20 cellular contexts compared by ENCODE assay signal in genomic region chr1:178682886-178683285, GRCh38. TPM values are rescaled to one million over a fixed set of nuclear protein-coding genes. Genes with fewer than 3 reads are reported as not detected.
A peak's percentile ranks its signal among the peaks of the same experiment; 100 is the strongest.
DNase-seq lines count a peak whose midpoint lies in the region; ATAC-seq, FAIRE-seq and TF ChIP-seq lines count a peak whose summit lies in the region.
"Had no signal": no experiment of that assay in that cellular context is flagged by ENCODE, and none has a peak within 500 bp of the region (broad histone marks: within the 10 kb centered on the region; RNA-seq: fewer than 3 reads in every experiment).

No MANE protein-coding gene starts in this region.

- H3K27me3 ChIP-seq in adipocyte (replicated peaks; ENCODE audit: control insufficient read depth, insufficient read depth, low read length): no peaks in the 10 kb centered on the region
- H3K27me3 ChIP-seq: Peyer's patch had no signal

- CTCF ChIA-PET in A549 (lab: Yijun Ruan, JAX): interaction anchor here (1.2 kb wide), 1 partner anchor 140 kb away, joined by 3 read pairs; no protein-coding TSS in a partner anchor

- no peak overlapping the region for H3K4me3 ChIP-seq in A549
- H3K4me3 ChIP-seq in adipocyte (ENCODE audit: low read length): peak overlapping the region; percentile 6
- H3K4me3 ChIP-seq in fibroblast of the aortic adventitia (ENCODE audit: low read depth, low read length): no peak overlapping the region
- H3K4me3 ChIP-seq: K562, Peyer's patch had no signal

- no peak for FAIRE-seq in A549 (lab: Jason Lieb, UNC)
- FAIRE-seq: K562 had no signal

- no peak for TF ChIP-seq POLR2A in A549 (IDR thresholded peaks at IDR 0.05; ENCODE audit: low read length)

- peaks cover 46% of the 10 kb centered on the region for H3K4me1 Mint-ChIP-seq in HFFc6 (ENCODE audit: low read depth)

- H3K9me3 ChIP-seq in A549 (no peaks in the 10 kb centered on the region), adipocyte (ENCODE audit: control insufficient read depth, low read length) (no peaks in the 10 kb centered on the region)
- H3K9me3 ChIP-seq: Peyer's patch had no signal

- no peak for DNase-seq in A549 (ENCODE audit: low read depth in 1 of 2, low spot score in 1 of 2)
- no peak for DNase-seq in HFFc6
- DNase-seq in adipocyte (ENCODE audit: low read depth): no peak
- peak; percentile 32 for DNase-seq in fibroblast of the aortic adventitia (ENCODE audit: low read depth)
- DNase-seq in D341Med (ENCODE audit: low spot score): no peak
- DNase-seq in activated CD4-positive, CD25-positive, alpha-beta regulatory T cell (lab: John Stamatoyannopoulos, UW): no peak
- DNase-seq in posterior cingulate gyrus: no peak
- DNase-seq in posterior vena cava (ENCODE audit: low spot score): no peak
- DNase-seq: 8988T; DMS79; NCI-H1092; NCI-H146; NCI-H2029; NCI-H2227 treated with DMSO at 0.1 percent for 48 hours; NCI-H510A; NCI-H748 treated with DMSO at 0.1 percent for 48 hours; NK-92 treated with Interleukin-12 subunit alpha and Interleukin-12 subunit beta, amount 100 ng/mL, for 24 hours; Peyer's patch had no signal

- peak overlapping the region; percentile 62 for H3K9ac ChIP-seq in adipocyte (ENCODE audit: low read length)

- POLR2A ChIA-PET in A549 (lab: Yijun Ruan, JAX): no interaction called here

- no peak overlapping the region for H3K4me3 Mint-ChIP-seq in HFFc6
- H3K4me3 Mint-ChIP-seq: CD14-positive monocyte had no signal

- H3K27me3 Mint-ChIP-seq in HFFc6 (ENCODE audit: insufficient read depth): no peaks in the 10 kb centered on the region; the same call in 1 of the 2 replicates

- 90% methylated on average over 2 of the region's 2 CpGs for WGBS in A549 (ENCODE audit: missing lambda C conversion rate)

- no peaks in the 10 kb centered on the region for H3K36me3 ChIP-seq in adipocyte (ENCODE audit: control insufficient read depth, insufficient read depth, low read length, severe bottlenecking)
- H3K36me3 ChIP-seq: Peyer's patch had no signal

- no peaks in the 10 kb centered on the region for H3K9me3 Mint-ChIP-seq in HFFc6

- intact Hi-C loops in posterior cingulate gyrus (cut with DNase I) (no loop called here), posterior vena cava (cut with DNase I) (no loop called here)

- H3K4me1 ChIP-seq in A549 (peaks cover 44% of the 10 kb centered on the region), adipocyte (ENCODE audit: control insufficient read depth, insufficient read depth, low read length) (peaks cover 46% of the 10 kb centered on the region)
- H3K4me1 ChIP-seq: Peyer's patch had no signal

- TF ChIP-seq CTCF in A549 (IDR thresholded peaks at IDR 0.05) (no peak), HFFc6 (IDR thresholded peaks at IDR 0.05) (no peak), fibroblast of the aortic adventitia (IDR thresholded peaks at IDR 0.05; ENCODE audit: insufficient read depth, low read length) (no peak)

- TF ChIP-seq RAD21 in A549 (conservative IDR thresholded peaks at IDR 0.05 in 1 of 2, IDR thresholded peaks at IDR 0.05 in 1 of 2): no peak

- TF ChIP-seq EP300 in A549 (IDR thresholded peaks at IDR 0.05): no peak

- no peak overlapping the region for H3K27ac ChIP-seq in A549
- H3K27ac ChIP-seq: Peyer's patch had no signal

- ATAC-seq in A549: no peak
- ATAC-seq: K562 had no signal

- peak overlapping the region; percentile 27; the same call in 2 of the 3 replicates for H3K4me2 ChIP-seq in A549

- H3K27ac Mint-ChIP-seq in HFFc6: peak overlapping the region; percentile 86
- H3K27ac Mint-ChIP-seq: CD14-positive monocyte had no signal

- H3K36me3 Mint-ChIP-seq in HFFc6 (ENCODE audit: low read depth): peaks cover 5% of the 10 kb centered on the region; the same call in 1 of the 2 replicates
- H3K36me3 Mint-ChIP-seq: CD14-positive monocyte had no signal

TF ChIP-seq in A549, 52 proteins besides CTCF, POLR2A, EP300 and RAD21 (continues in another document):
- TF ChIP-seq, protein P1, sequence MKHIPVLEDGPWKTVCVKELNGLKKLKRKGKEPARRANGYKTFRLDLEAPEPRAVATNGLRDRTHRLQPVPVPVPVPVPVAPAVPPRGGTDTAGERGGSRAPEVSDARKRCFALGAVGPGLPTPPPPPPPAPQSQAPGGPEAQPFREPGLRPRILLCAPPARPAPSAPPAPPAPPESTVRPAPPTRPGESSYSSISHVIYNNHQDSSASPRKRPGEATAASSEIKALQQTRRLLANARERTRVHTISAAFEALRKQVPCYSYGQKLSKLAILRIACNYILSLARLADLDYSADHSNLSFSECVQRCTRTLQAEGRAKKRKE (CRISPR knock-in tag; IDR thresholded peaks at IDR 0.05; ENCODE audit: low read depth): no peak
- TF ChIP-seq JUNB (IDR thresholded peaks at IDR 0.05) (no peak), SMC3 (IDR thresholded peaks at IDR 0.05) (no peak), POLR2AphosphoS2 (conservative IDR thresholded peaks at IDR 0.05; ENCODE audit: low read length) (no peak), RFX5 (IDR thresholded peaks at IDR 0.05) (no peak), GATA3 (IDR thresholded peaks at IDR 0.05; ENCODE audit: borderline replicate concordance) (no peak), REST (IDR thresholded peaks at IDR 0.05) (no peak), KDM1A (IDR thresholded peaks at IDR 0.05; ENCODE audit: low read depth) (no peak), RARB (CRISPR knock-in tag; IDR thresholded peaks at IDR 0.05) (no peak), CHD2 (IDR thresholded peaks at IDR 0.05; ENCODE audit: low read length, partially characterized antibody) (no peak), FOXS1 (CRISPR knock-in tag; IDR thresholded peaks at IDR 0.05) (no peak), KDM5A (IDR thresholded peaks at IDR 0.05) (no peak), FOSL2 (IDR thresholded peaks at IDR 0.05) (no peak), FOSL2 (CRISPR knock-in tag; IDR thresholded peaks at IDR 0.05) (no peak), E2F6 (IDR thresholded peaks at IDR 0.05; ENCODE audit: borderline replicate concordance, low read depth) (no peak), RCOR1 (IDR thresholded peaks at IDR 0.05; ENCODE audit: low read depth, low read length) (no peak), MAX (IDR thresholded peaks at IDR 0.05) (no peak), MAFK (IDR thresholded peaks at IDR 0.05; ENCODE audit: partially characterized antibody) (no peak), CHD4 (IDR thresholded peaks at IDR 0.05; ENCODE audit: borderline replicate concordance) (no peak)
- TF ChIP-seq, protein P2, sequence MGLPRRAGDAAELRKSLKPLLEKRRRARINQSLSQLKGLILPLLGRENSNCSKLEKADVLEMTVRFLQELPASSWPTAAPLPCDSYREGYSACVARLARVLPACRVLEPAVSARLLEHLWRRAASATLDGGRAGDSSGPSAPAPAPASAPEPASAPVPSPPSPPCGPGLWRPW (IDR thresholded peaks at IDR 0.05): no peak

RNA-seq across cellular contexts. Expression of gene RALGPS2, which starts 42.2 kb away (rescaled TPM):
- polyA plus RNA-seq in A549 (2011; rRNA removed) (18.6 and 23.7 TPM in 2 replicates), A549 (2017; fragmentation: RNase III; extraction: RNeasy Plus Mini Kit Qiagen cat#74134 plus additional on column Dnase treatment) (10.2 to 11.8 TPM (median 10.5 TPM) in 3 replicates)
- polyA plus RNA-seq in A549 (2012; cell fraction: cytosol; rRNA removed): 2.9 and 3.7 TPM in 2 replicates
- polyA plus RNA-seq in A549 (2012; cell fraction: nucleus; rRNA removed): 1.8 and 2.4 TPM in 2 replicates
- 14.1 and 15.9 TPM in 2 replicates for polyA minus RNA-seq in A549 (2011; rRNA and poly(A)+ RNA removed)
- 10 to 100 TPM; 41.5 to 59.2 (median 48.9) TPM for total RNA-seq in HFFc6 (2021; fragmentation: NEBNext Ultra II Directional; extraction: Animal tissue kit (Norgen Biotek cat#: 25700))
- total RNA-seq in fibroblast of the aortic adventitia (ENCODE audit: low replicate concordance) (39.2 and 74.7 TPM in 2 replicates), posterior vena cava (1 to 10 TPM; 7.4 to 7.9 TPM)
